1 cellular context compared by ENCODE assay signal in genomic region chr1:22206551-22207125, GRCh38.
TF ChIP-seq lines count a peak whose summit lies in the region.

No MANE protein-coding gene starts in this region.

TF ChIP-seq in K562, 482 proteins besides CTCF, POLR2A, EP300 and RAD21 (continued from another document):
- TF ChIP-seq ATF2 (CRISPR knock-in tag; IDR thresholded peaks at IDR 0.05) (no peak), ARNT (IDR thresholded peaks at IDR 0.05) (no peak), RBM25 (IDR thresholded peaks at IDR 0.05; ENCODE audit: low read depth, low read length, severe bottlenecking) (peak; percentile 59), MED1 (CRISPR knock-in tag; IDR thresholded peaks at IDR 0.05; ENCODE audit: borderline replicate concordance) (no peak), ZFP36 (IDR thresholded peaks at IDR 0.05; ENCODE audit: low read depth, low read length, partially characterized antibody) (peak; percentile 68), ZZZ3 (IDR thresholded peaks at IDR 0.05) (no peak), DMBX1 (CRISPR knock-in tag; IDR thresholded peaks at IDR 0.05; ENCODE audit: borderline replicate concordance) (no peak), ZNF347 (CRISPR knock-in tag; IDR thresholded peaks at IDR 0.05; ENCODE audit: low read depth) (no peak)
